Comparison of ENCODE assay signal across 19 cellular contexts in genomic region chr12:128382946-128383739, GRCh38.
"Had no signal": no experiment of that assay in that cellular context is flagged by ENCODE, and none has a peak within 500 bp of the region (broad histone marks: within the 10 kb centered on the region; RNA-seq: fewer than 3 reads in every experiment).

No MANE protein-coding gene starts in this region.

- ATAC-seq: activated T-helper 17 cell treated with anti-CD3 and anti-CD28 coated beads, Interleukin-2, amount 50 U/mL, for 72 hours; WTC11 had no signal

- FAIRE-seq: urothelium cell line had no signal

- H2AFZ ChIP-seq: hepatocyte had no signal

- H3K36me3 Mint-ChIP-seq: activated naive CD4-positive, alpha-beta T cell treated with anti-CD3 and anti-CD28 coated beads, Interleukin-2, amount 10 ng/mL, durations not matched to agents 7 days and 5 days; naive B cell had no signal

- H3K27ac Mint-ChIP-seq: activated CD4-positive, alpha-beta T cell treated with anti-CD3 and anti-CD28 coated beads, Interleukin-2, amount 10 ng/mL, durations not matched to agents 7 days and 5 days; activated naive CD4-positive, alpha-beta T cell treated with anti-CD3 and anti-CD28 coated beads, Interleukin-2, amount 10 ng/mL, durations not matched to agents 7 days and 5 days; activated T-helper 17 cell treated with anti-CD3 and anti-CD28 coated beads, Interleukin-2, amount 50 U/mL, for 72 hours; stimulated activated naive CD8-positive, alpha-beta T cell treated with anti-CD3 and anti-CD28 coated beads, Interleukin-15, Interleukin-2, amounts not matched to agents 100 ng/mL and 50 ng/mL, for 24 hours; WTC11 had no signal

- H3K79me2 ChIP-seq: hepatocyte had no signal

- DNase-seq: activated CD4-positive, alpha-beta T cell treated with anti-CD3 and anti-CD28 coated beads, Interleukin-2, amount 10 ng/mL, durations not matched to agents 7 days and 5 days; activated CD8-positive, alpha-beta memory T cell treated with anti-CD3 and anti-CD28 coated beads for 24 hours; activated naive CD4-positive, alpha-beta T cell treated with anti-CD3 and anti-CD28 coated beads, Interleukin-2, amount 10 ng/mL, durations not matched to agents 7 days and 5 days; central memory CD4-positive, alpha-beta T cell; effector memory CD4-positive, alpha-beta T cell; kidney glomerular epithelial cell; midbrain; naive B cell; stimulated activated CD4-positive, alpha-beta T cell treated with anti-CD3 and anti-CD28 coated beads, Interleukin-4, amount 100 ng/mL, for 1 hour; stimulated activated CD8-positive, alpha-beta memory T cell treated with anti-CD3 and anti-CD28 coated beads, Interleukin-4, amount 100 ng/mL, for 48 hours; T-helper 9 cell; testis had no signal

- H3K27me3 Mint-ChIP-seq: activated CD4-positive, alpha-beta T cell treated with anti-CD3 and anti-CD28 coated beads, Interleukin-2, amount 10 ng/mL, durations not matched to agents 7 days and 5 days; activated naive CD4-positive, alpha-beta T cell treated with anti-CD3 and anti-CD28 coated beads, Interleukin-2, amount 10 ng/mL, durations not matched to agents 7 days and 5 days; activated T-helper 17 cell treated with anti-CD3 and anti-CD28 coated beads, Interleukin-2, amount 50 U/mL, for 72 hours had no signal

- H3K9me3 Mint-ChIP-seq: stimulated activated naive CD8-positive, alpha-beta T cell treated with anti-CD3 and anti-CD28 coated beads, Interleukin-15, Interleukin-2, amounts not matched to agents 100 ng/mL and 50 ng/mL, for 24 hours had no signal

- H3K4me1 Mint-ChIP-seq: activated CD4-positive, alpha-beta T cell treated with anti-CD3 and anti-CD28 coated beads, Interleukin-2, amount 10 ng/mL, durations not matched to agents 7 days and 5 days; activated naive CD4-positive, alpha-beta T cell treated with anti-CD3 and anti-CD28 coated beads, Interleukin-2, amount 10 ng/mL, durations not matched to agents 7 days and 5 days; activated T-helper 17 cell treated with anti-CD3 and anti-CD28 coated beads, Interleukin-2, amount 50 U/mL, for 72 hours; naive B cell; WTC11 had no signal

- H3K4me3 ChIP-seq: coronary artery, hepatocyte, testis had no signal

- H3K27me3 ChIP-seq: testis had no signal

- H3K27ac ChIP-seq: coronary artery, epithelial cell of prostate, testis had no signal

- H3K9me3 ChIP-seq: testis had no signal

- H3K4me3 Mint-ChIP-seq: activated CD4-positive, alpha-beta T cell treated with anti-CD3 and anti-CD28 coated beads, Interleukin-2, amount 10 ng/mL, durations not matched to agents 7 days and 5 days; activated naive CD4-positive, alpha-beta T cell treated with anti-CD3 and anti-CD28 coated beads, Interleukin-2, amount 10 ng/mL, durations not matched to agents 7 days and 5 days; activated T-helper 17 cell treated with anti-CD3 and anti-CD28 coated beads, Interleukin-2, amount 50 U/mL, for 72 hours; naive B cell; stimulated activated naive CD8-positive, alpha-beta T cell treated with anti-CD3 and anti-CD28 coated beads, Interleukin-15, Interleukin-2, amounts not matched to agents 100 ng/mL and 50 ng/mL, for 24 hours; WTC11 had no signal
